ENCODE assay signal across 25 cellular contexts in genomic region chrX:9528498-9528897, GRCh38.
"Had no signal": no experiment of that assay in that cellular context is flagged by ENCODE, and none has a peak within 500 bp of the region (broad histone marks: within the 10 kb centered on the region; RNA-seq: fewer than 3 reads in every experiment).

No MANE protein-coding gene starts in this region.

- H3K36me3 ChIP-seq: SJCRH30 had no signal

- ATAC-seq: HepG2, Panc1, PC-3, Right ventricle myocardium inferior, SK-N-SH treated with all-trans-retinoic acid at 6 μM for 48 hours had no signal

- H3K27me3 ChIP-seq: SJCRH30 had no signal

- H3K4me3 ChIP-seq: SJCRH30 had no signal

- H3K27ac ChIP-seq: HL-60, SJCRH30 had no signal

- H3K9me3 ChIP-seq: SJCRH30 had no signal

- DNase-seq: IMR-90, Karpas-422, KG1, MM.1S, NCI-H1092 treated with DMSO at 0.1 percent for 48 hours, NCI-H1436, NCI-H187, NCI-H2029, NCI-H2081 treated with DMSO at 0.1 percent for 48 hours, NCI-H2171, NCI-H226, NCI-H446, NCI-H510A, NCI-H524 treated with DMSO at 0.1 percent for 48 hours, NCI-H69, NCI-H774, PC-3, SHP77 treated with DMSO at 0.1 percent for 48 hours, SJCRH30, T-helper 1 cell had no signal
